1 cellular context compared by ENCODE assay signal in the genomic region with DNA sequence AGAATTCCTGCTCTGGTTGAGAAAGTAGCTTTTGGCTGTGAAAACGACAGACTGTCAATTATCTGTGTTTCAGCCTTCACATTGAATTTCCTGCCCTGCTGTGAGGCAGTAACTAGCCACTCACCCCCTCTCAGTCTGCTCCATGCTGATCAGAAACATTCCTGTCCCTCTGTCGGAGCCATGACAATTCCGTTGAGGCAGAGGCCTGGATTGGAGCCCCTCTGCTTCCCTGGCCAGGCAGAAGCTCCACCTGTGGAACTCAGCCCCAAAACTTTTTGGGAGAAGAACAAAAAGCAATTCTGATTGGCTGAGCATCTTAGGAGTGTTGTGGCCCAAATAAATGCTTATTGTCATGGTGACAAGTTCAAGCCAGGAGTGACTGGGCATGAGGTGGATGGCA.
TF ChIP-seq lines count a peak whose summit lies in the region.

No MANE protein-coding gene starts in this region.

TF ChIP-seq in WTC11, 78 proteins besides CTCF, POLR2A, EP300 and RAD21 (continued from another document):
- TF ChIP-seq ZNF281 (CRISPR knock-in tag; IDR thresholded peaks at IDR 0.05) (no peak), AFF4 (CRISPR knock-in tag; IDR thresholded peaks at IDR 0.05; ENCODE audit: borderline replicate concordance) (no peak), TEAD1 (CRISPR knock-in tag; IDR thresholded peaks at IDR 0.05) (no peak), CREB1 (CRISPR knock-in tag; IDR thresholded peaks at IDR 0.05) (no peak)
